In the genomic region with DNA sequence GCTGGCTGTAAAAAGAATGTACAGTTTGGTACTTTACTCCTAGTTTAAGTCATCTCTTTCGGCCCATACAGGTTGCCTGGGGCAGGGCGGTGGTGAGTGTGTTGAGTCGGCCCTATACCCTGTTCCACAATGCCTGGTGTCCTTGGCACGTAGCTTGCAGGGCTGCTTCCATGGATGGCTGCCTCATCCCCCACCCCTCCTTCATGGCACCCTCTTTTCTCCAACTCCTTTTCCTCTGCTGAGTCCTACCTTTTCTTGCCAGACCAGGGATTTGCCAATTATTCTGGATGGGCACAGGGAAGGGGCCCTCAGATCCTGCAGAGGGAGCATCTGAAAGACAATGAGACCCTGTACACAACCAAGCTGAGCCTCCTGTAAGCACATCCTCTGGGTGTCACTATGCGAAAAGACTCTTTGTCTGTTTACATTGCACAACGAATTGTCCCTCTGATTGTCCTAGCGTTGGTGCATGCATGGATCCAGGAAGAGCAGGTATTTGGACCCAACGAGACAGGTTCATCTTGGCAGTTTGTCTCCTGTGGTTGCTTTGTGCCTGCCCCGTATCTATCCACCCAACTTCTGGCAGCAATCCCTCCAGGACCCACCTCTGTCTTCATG, we compare ENCODE assay signal across 23 cellular contexts.
DNase-seq lines count a peak whose midpoint lies in the region; ATAC-seq and TF ChIP-seq lines count a peak whose summit lies in the region.
"Had no signal": no experiment of that assay in that cellular context is flagged by ENCODE, and none has a peak within 500 bp of the region (broad histone marks: within the 10 kb centered on the region; RNA-seq: fewer than 3 reads in every experiment).

No MANE protein-coding gene starts in this region.

- H2AFZ ChIP-seq in SU-DHL-6 (ENCODE audit: low read depth, low read length, severe bottlenecking), result no peak overlapping the region

- H3K36me3 ChIP-seq in SU-DHL-6 (ENCODE audit: low read length), result no peaks in the 10 kb centered on the region
- H3K36me3 ChIP-seq: esophagus squamous epithelium, thoracic aorta had no signal

- no peaks in the 10 kb centered on the region for H3K36me3 Mint-ChIP-seq in activated CD8-positive, alpha-beta memory T cell treated with anti-CD3 and anti-CD28 coated beads, Interleukin-2, amount 10 ng/mL, durations not matched to agents 7 days and 5 days
- H3K36me3 Mint-ChIP-seq in IgD-negative memory B cell (peaks cover 13% of the 10 kb centered on the region), progenitor cell of endocrine pancreas (ENCODE audit: insufficient read depth) (no peaks in the 10 kb centered on the region), glutamatergic neuron (ENCODE audit: unreplicated experiment) (no peaks in the 10 kb centered on the region)
- H3K36me3 Mint-ChIP-seq: activated naive CD4-positive, alpha-beta T cell treated with anti-CD3 and anti-CD28 coated beads, Interleukin-2, amount 10 ng/mL, durations not matched to agents 7 days and 5 days; CD4-positive, CD25-positive, alpha-beta regulatory T cell had no signal

- no peaks in the 10 kb centered on the region for H3K27me3 ChIP-seq in SU-DHL-6 (ENCODE audit: low read length)
- H3K27me3 ChIP-seq: esophagus squamous epithelium had no signal

- H3K79me2 ChIP-seq in SU-DHL-6 (ENCODE audit: insufficient read depth, low read length), result peaks cover 48% of the 10 kb centered on the region

- DNase-seq in activated CD8-positive, alpha-beta memory T cell treated with anti-CD3 and anti-CD28 coated beads, Interleukin-2, amount 10 ng/mL, durations not matched to agents 7 days and 5 days, result peak; percentile 29
- no peak for DNase-seq in activated CD8-positive, alpha-beta memory T cell treated with anti-CD3 and anti-CD28 coated beads, Interleukin-2, amount 50 U/mL, for 4 hours
- no peak for DNase-seq in progenitor cell of endocrine pancreas (ENCODE audit: low spot score, unreplicated experiment)
- no peak for DNase-seq in mucosa of gallbladder (ENCODE audit: low spot score)
- DNase-seq in glutamatergic neuron, result no peak
- DNase-seq in NCI-H1694 (lab: John Stamatoyannopoulos, UW), result no peak
- DNase-seq: ACHN; activated naive CD4-positive, alpha-beta T cell treated with anti-CD3 and anti-CD28 coated beads, Interleukin-2, amount 10 ng/mL, durations not matched to agents 7 days and 5 days; activated T-cell treated with anti-CD3 and anti-CD28 coated beads, Interleukin-2, amount 50 U/mL, for 1 hour; CD4-positive, CD25-positive, alpha-beta regulatory T cell; DMS79 treated with DMSO at 0.1 percent for 48 hours; effector memory CD8-positive, alpha-beta T cell; esophagus squamous epithelium; left cardiac atrium; NCI-H1417 treated with DMSO at 0.1 percent for 48 hours; NCI-H2171 treated with DMSO at 0.1 percent for 48 hours; nephron progenitor cell; NK-92 treated with Interleukin-12 subunit alpha and Interleukin-12 subunit beta, amount 100 ng/mL, for 24 hours; stimulated activated CD4-positive, alpha-beta T cell treated with anti-CD3 and anti-CD28 coated beads, Interleukin-12 subunit alpha, Interleukin-12 subunit beta, amount 100 ng/mL, for 4 hours had no signal

- H3K9me2 ChIP-seq in SU-DHL-6 (replicated peaks; ENCODE audit: insufficient read depth, low read length), result no peaks in the 10 kb centered on the region

- H3K4me3 ChIP-seq in SU-DHL-6 (ENCODE audit: insufficient read depth, low read length, poor library complexity, severe bottlenecking), result peak overlapping the region; percentile 85
- H3K4me3 ChIP-seq: esophagus squamous epithelium, thoracic aorta had no signal

- TF ChIP-seq CTCF in SU-DHL-6 (IDR thresholded peaks at IDR 0.05; ENCODE audit: insufficient read depth, low read length, poor library complexity, severe bottlenecking), result no peak
- TF ChIP-seq CTCF in progenitor cell of endocrine pancreas (IDR thresholded peaks at IDR 0.05; ENCODE audit: unreplicated experiment), result no peak
- no peak for TF ChIP-seq CTCF in glutamatergic neuron (IDR thresholded peaks at IDR 0.05; ENCODE audit: partially characterized antibody, unreplicated experiment)

- H3K9me3 Mint-ChIP-seq in activated CD8-positive, alpha-beta memory T cell treated with anti-CD3 and anti-CD28 coated beads, Interleukin-2, amount 10 ng/mL, durations not matched to agents 7 days and 5 days (ENCODE audit: low read depth), result no peaks in the 10 kb centered on the region
- H3K9me3 Mint-ChIP-seq in IgD-negative memory B cell (no peaks in the 10 kb centered on the region), progenitor cell of endocrine pancreas (ENCODE audit: low read depth) (no peaks in the 10 kb centered on the region), glutamatergic neuron (ENCODE audit: unreplicated experiment) (peaks cover 7% of the 10 kb centered on the region)
- H3K9me3 Mint-ChIP-seq: activated naive CD4-positive, alpha-beta T cell treated with anti-CD3 and anti-CD28 coated beads, Interleukin-2, amount 10 ng/mL, durations not matched to agents 7 days and 5 days; CD4-positive, CD25-positive, alpha-beta regulatory T cell; effector memory CD8-positive, alpha-beta T cell; nephron progenitor cell had no signal

- peak overlapping the region; percentile 73 for H3K9ac ChIP-seq in SU-DHL-6 (ENCODE audit: low read length)

- peaks cover 7% of the 10 kb centered on the region for H3K27me3 Mint-ChIP-seq in activated CD8-positive, alpha-beta memory T cell treated with anti-CD3 and anti-CD28 coated beads, Interleukin-2, amount 10 ng/mL, durations not matched to agents 7 days and 5 days
- H3K27me3 Mint-ChIP-seq in IgD-negative memory B cell, result no peaks in the 10 kb centered on the region
- H3K27me3 Mint-ChIP-seq in progenitor cell of endocrine pancreas, result no peaks in the 10 kb centered on the region
- peaks cover 2% of the 10 kb centered on the region for H3K27me3 Mint-ChIP-seq in glutamatergic neuron (ENCODE audit: unreplicated experiment)

- peaks cover 9% of the 10 kb centered on the region for H3K4me1 Mint-ChIP-seq in activated CD8-positive, alpha-beta memory T cell treated with anti-CD3 and anti-CD28 coated beads, Interleukin-2, amount 10 ng/mL, durations not matched to agents 7 days and 5 days
- H3K4me1 Mint-ChIP-seq in IgD-negative memory B cell (peaks cover 40 to 44% (median 40%) of the 10 kb centered on the region in 3 donors), progenitor cell of endocrine pancreas (ENCODE audit: low read depth) (peaks cover 10% of the 10 kb centered on the region), glutamatergic neuron (ENCODE audit: low read depth, unreplicated experiment) (peaks cover 16% of the 10 kb centered on the region)

- H3K9me3 ChIP-seq in SU-DHL-6 (ENCODE audit: insufficient read depth, low read length), result no peaks in the 10 kb centered on the region
- H3K9me3 ChIP-seq: esophagus squamous epithelium, thoracic aorta had no signal

- no peak overlapping the region for H3K27ac Mint-ChIP-seq in activated CD8-positive, alpha-beta memory T cell treated with anti-CD3 and anti-CD28 coated beads, Interleukin-2, amount 10 ng/mL, durations not matched to agents 7 days and 5 days
- H3K27ac Mint-ChIP-seq in IgD-negative memory B cell, result peak overlapping the region; percentile 91 to 99 (median 97)
- H3K27ac Mint-ChIP-seq in progenitor cell of endocrine pancreas, result peak overlapping the region; percentile 30
- H3K27ac Mint-ChIP-seq in glutamatergic neuron (ENCODE audit: unreplicated experiment), result no peak overlapping the region
- H3K27ac Mint-ChIP-seq: activated naive CD4-positive, alpha-beta T cell treated with anti-CD3 and anti-CD28 coated beads, Interleukin-2, amount 10 ng/mL, durations not matched to agents 7 days and 5 days; nephron progenitor cell had no signal

- no peak for ATAC-seq in activated CD8-positive, alpha-beta memory T cell treated with anti-CD3 and anti-CD28 coated beads, Interleukin-2, amount 10 ng/mL, durations not matched to agents 7 days and 5 days
- ATAC-seq: effector memory CD8-positive, alpha-beta T cell; left cardiac atrium; Right ventricle myocardium inferior had no signal

- peak overlapping the region; percentile 85; the same call in 1 of the 2 replicates for H3K27ac ChIP-seq in SU-DHL-6 (ENCODE audit: low read depth, low read length)
- H3K27ac ChIP-seq: esophagus squamous epithelium, thoracic aorta had no signal

- H3K4me2 ChIP-seq in SU-DHL-6 (ENCODE audit: low read depth, low read length, poor library complexity, severe bottlenecking), result peak overlapping the region; percentile 88

- CTCF ChIA-PET in activated CD8-positive, alpha-beta memory T cell treated with anti-CD3 and anti-CD28 coated beads, Interleukin-2, amount 10 ng/mL, durations not matched to agents 7 days and 5 days (lab: Charles Lee), result interaction anchor here (1.0 kb wide), 1 partner anchor 812 kb away, joined by 4 read pairs; no protein-coding TSS in a partner anchor

- no peaks in the 10 kb centered on the region for H4K20me1 ChIP-seq in SU-DHL-6 (ENCODE audit: low read depth, low read length)

- 0 out of 2 replicates have a peak, but pooled peaks cover 5% of the 10 kb centered on the region for H3F3A ChIP-seq in SU-DHL-6 (ENCODE audit: insufficient read depth)

- no peak overlapping the region for H3K4me3 Mint-ChIP-seq in activated CD8-positive, alpha-beta memory T cell treated with anti-CD3 and anti-CD28 coated beads, Interleukin-2, amount 10 ng/mL, durations not matched to agents 7 days and 5 days
- H3K4me3 Mint-ChIP-seq in IgD-negative memory B cell (peak overlapping the region; percentile 90 to 100 (median 98)), progenitor cell of endocrine pancreas (ENCODE audit: low read depth) (no peak overlapping the region), glutamatergic neuron (ENCODE audit: unreplicated experiment) (no peak overlapping the region)
- H3K4me3 Mint-ChIP-seq: activated naive CD4-positive, alpha-beta T cell treated with anti-CD3 and anti-CD28 coated beads, Interleukin-2, amount 10 ng/mL, durations not matched to agents 7 days and 5 days; nephron progenitor cell had no signal

Comparison
In these comparisons a context has a peak if more than half of its experiments do, and no peak if none do; other contexts are left out.
1. H3K27ac Mint-ChIP-seq: peak in IgD-negative memory B cell (3 of 3) and progenitor cell of endocrine pancreas (single experiment); none in activated CD8-positive, alpha-beta memory T cell treated with anti-CD3 and anti-CD28 coated beads, Interleukin-2, amount 10 ng/mL, durations not matched to agents 7 days and 5 days (single experiment) and glutamatergic neuron (single experiment).
2. H3K4me3 Mint-ChIP-seq: peak in IgD-negative memory B cell (4 of 4); none in activated CD8-positive, alpha-beta memory T cell treated with anti-CD3 and anti-CD28 coated beads, Interleukin-2, amount 10 ng/mL, durations not matched to agents 7 days and 5 days (single experiment), progenitor cell of endocrine pancreas (single experiment) and glutamatergic neuron (single experiment).